In the genomic region with DNA sequence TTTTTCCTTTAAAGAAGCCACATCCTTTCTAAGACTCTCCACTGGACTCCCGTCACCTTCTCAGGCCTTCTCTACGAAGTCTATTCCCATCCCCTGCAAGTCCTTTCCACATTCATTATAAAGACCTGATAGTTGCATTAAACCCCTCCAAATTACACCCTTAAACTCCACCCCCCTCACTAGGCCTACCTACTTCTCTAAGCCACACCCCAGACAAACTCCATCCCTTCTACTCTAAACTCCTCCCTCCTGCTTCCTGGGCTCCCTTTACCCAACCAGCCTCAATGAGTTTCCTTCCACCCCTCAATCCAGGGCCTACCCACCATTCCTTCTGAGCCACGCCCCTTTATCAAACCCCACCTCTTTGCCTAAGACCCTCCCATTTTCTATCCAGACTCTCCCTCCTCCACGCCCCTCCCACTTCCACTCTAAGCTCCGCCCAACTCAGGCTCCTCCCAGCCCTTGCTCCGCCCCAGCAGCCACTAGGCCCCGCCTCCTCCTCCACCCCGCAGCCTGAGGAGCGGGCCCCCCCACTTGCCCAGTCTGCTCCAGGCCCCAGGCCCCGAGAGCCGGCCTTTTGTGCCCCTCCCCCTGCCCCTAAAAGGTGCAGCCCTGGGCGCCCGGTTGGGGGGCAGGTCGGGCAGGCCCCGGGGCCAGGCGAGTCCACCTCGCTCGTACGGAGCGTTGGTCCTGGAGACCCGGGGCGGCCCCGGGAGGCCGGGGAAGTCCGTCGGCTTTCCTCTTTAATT, we compare ENCODE assay signal across 8 cellular contexts. TPM values are rescaled to one million over a fixed set of nuclear protein-coding genes. Genes with fewer than 3 reads are reported as not detected.
DNase-seq lines count a peak whose midpoint lies in the region; ATAC-seq, FAIRE-seq and TF ChIP-seq lines count a peak whose summit lies in the region.

No MANE protein-coding gene starts in this region.

- peak overlapping the region; percentile 97 for H3K4me3 Mint-ChIP-seq in astrocyte (ENCODE audit: unreplicated experiment)

- 61% methylated on average over 3 of the region's 26 CpGs for WGBS in hepatocyte (ENCODE audit: low lambda C conversion rate, missing lambda C conversion rate)

- H3K4me1 Mint-ChIP-seq in astrocyte (ENCODE audit: low read depth, unreplicated experiment): peaks cover 4% of the 10 kb centered on the region

- H3K4me2 ChIP-seq in astrocyte (ENCODE audit: low read length): peak overlapping the region; percentile 89
- H3K4me2 ChIP-seq in hepatocyte: peak overlapping the region; percentile 67

- peaks cover 8% of the 10 kb centered on the region for H3K9me3 Mint-ChIP-seq in astrocyte (ENCODE audit: unreplicated experiment)

- DNase-seq in NCI-H187 treated with DMSO at 0.1 percent for 48 hours (lab: John Stamatoyannopoulos, UW) (peak; percentile 89), T-helper 22 cell (ENCODE audit: low read depth) (peak; percentile 85), astrocyte (ENCODE audit: low read depth) (peak; percentile 83), hepatocyte (ENCODE audit: low spot score) (peak; percentile 97), retinal pigment epithelial cell (ENCODE audit: low read depth) (peak; percentile 82), cortex of kidney (lab: John Stamatoyannopoulos, UW) (no peak)

- H2AFZ ChIP-seq in astrocyte (ENCODE audit: low read depth, low read length) (peak overlapping the region; percentile 84), hepatocyte (peak overlapping the region; percentile 48)

- peak overlapping the region; percentile 96 for H3K9ac ChIP-seq in astrocyte (ENCODE audit: low read length)

- H3K27ac Mint-ChIP-seq in astrocyte (ENCODE audit: unreplicated experiment): peak overlapping the region; percentile 80

- no peaks in the 10 kb centered on the region for H3K27me3 Mint-ChIP-seq in astrocyte (ENCODE audit: low read depth, unreplicated experiment)

- TF ChIP-seq CTCF in astrocyte (IDR thresholded peaks at IDR 0.05; ENCODE audit: insufficient read depth, low read depth, low read length) (no peak), hepatocyte (IDR thresholded peaks at IDR 0.05; ENCODE audit: poor library complexity) (no peak), retinal pigment epithelial cell (conservative IDR thresholded peaks at IDR 0.05; ENCODE audit: low read depth, low read length) (no peak)

- peaks cover 12% of the 10 kb centered on the region for H3K79me2 ChIP-seq in astrocyte (ENCODE audit: insufficient read depth, low read length)
- peaks cover 5% of the 10 kb centered on the region for H3K79me2 ChIP-seq in hepatocyte

- H3K27me3 ChIP-seq in astrocyte (ENCODE audit: insufficient read depth, low read length) (no peaks in the 10 kb centered on the region), hepatocyte (no peaks in the 10 kb centered on the region)

- FAIRE-seq in astrocyte (lab: Jason Lieb, UNC): no peak

- H4K20me1 ChIP-seq in astrocyte (ENCODE audit: insufficient read depth, low read length) (no peaks in the 10 kb centered on the region), hepatocyte (ENCODE audit: insufficient read depth, poor library complexity, severe bottlenecking) (no peaks in the 10 kb centered on the region)

- H3K9me3 ChIP-seq in astrocyte (ENCODE audit: insufficient read depth, low read depth, low read length): no peaks in the 10 kb centered on the region
- H3K9me3 ChIP-seq in hepatocyte (ENCODE audit: low read depth): no peaks in the 10 kb centered on the region

- H3K36me3 ChIP-seq in astrocyte (ENCODE audit: insufficient read depth, low read length): peaks cover 19% of the 10 kb centered on the region
- no peaks in the 10 kb centered on the region for H3K36me3 ChIP-seq in hepatocyte (replicated peaks; ENCODE audit: insufficient read depth, low read depth)

- H3K4me3 ChIP-seq in astrocyte (ENCODE audit: insufficient read depth, low read depth, low read length) (peak overlapping the region; percentile 90), hepatocyte (peak overlapping the region; percentile 68), retinal pigment epithelial cell (ENCODE audit: low read length) (peak overlapping the region; percentile 87)

- peaks cover 24% of the 10 kb centered on the region for H3K36me3 Mint-ChIP-seq in astrocyte (ENCODE audit: low read depth, unreplicated experiment)

- ATAC-seq in GM18499 (IDR thresholded peaks at IDR 0.05; ENCODE audit: insufficient read depth, unreplicated experiment): peak; percentile 43
- ATAC-seq in HG02938 (IDR thresholded peaks at IDR 0.05; ENCODE audit: unreplicated experiment): peak; percentile 52

- H3K4me1 ChIP-seq in astrocyte (ENCODE audit: insufficient read depth, low read length): no peaks in the 10 kb centered on the region
- peaks cover 7% of the 10 kb centered on the region for H3K4me1 ChIP-seq in hepatocyte (ENCODE audit: insufficient read depth)

- H3K9me2 ChIP-seq in hepatocyte (replicated peaks; ENCODE audit: insufficient read depth): no peaks in the 10 kb centered on the region

- H3K27ac ChIP-seq in astrocyte (ENCODE audit: low read depth, low read length) (peak overlapping the region; percentile 96), hepatocyte (peak overlapping the region; percentile 98)

RNA-seq across cellular contexts. Expression of a gene that starts 0.4 kb away (rescaled TPM):
- total RNA-seq in astrocyte (14.2 and 14.5 TPM in 2 replicates), hepatocyte (3.8 and 5.6 TPM in 2 replicates)
- polyA plus RNA-seq in hepatocyte: 14.0 and 16.4 TPM in 2 replicates

RNA-seq across cellular contexts. Expression of a gene that starts 1.2 kb away (rescaled TPM):
- total RNA-seq in astrocyte (6.0 and 6.3 TPM in 2 replicates), hepatocyte (8.4 and 12.4 TPM in 2 replicates)
- 18.5 and 19.5 TPM in 2 replicates for polyA plus RNA-seq in hepatocyte

RNA-seq across cellular contexts. Expression of a gene that starts 6.6 kb away (rescaled TPM):
- total RNA-seq in astrocyte: 15.0 and 15.3 TPM in 2 replicates
- total RNA-seq in hepatocyte: 3.0 and 3.1 TPM in 2 replicates
- 1.7 and 2.2 TPM in 2 replicates for polyA plus RNA-seq in hepatocyte

RNA-seq across cellular contexts. Expression of a gene that starts 18.2 kb away (rescaled TPM):
- total RNA-seq in astrocyte: 50.2 and 58.0 TPM in 2 replicates
- total RNA-seq in hepatocyte: 4.1 and 5.1 TPM in 2 replicates
- 14.8 and 21.7 TPM in 2 replicates for polyA plus RNA-seq in hepatocyte

RNA-seq across cellular contexts. Expression of a gene that starts 25.5 kb away (rescaled TPM):
- 5.0 and 5.3 TPM in 2 replicates for total RNA-seq in astrocyte
- 6.7 and 7.2 TPM in 2 replicates for total RNA-seq in hepatocyte
- polyA plus RNA-seq in hepatocyte: 5.5 and 10.0 TPM in 2 replicates
